ENCODE assay signal across 24 cellular contexts in the genomic region with DNA sequence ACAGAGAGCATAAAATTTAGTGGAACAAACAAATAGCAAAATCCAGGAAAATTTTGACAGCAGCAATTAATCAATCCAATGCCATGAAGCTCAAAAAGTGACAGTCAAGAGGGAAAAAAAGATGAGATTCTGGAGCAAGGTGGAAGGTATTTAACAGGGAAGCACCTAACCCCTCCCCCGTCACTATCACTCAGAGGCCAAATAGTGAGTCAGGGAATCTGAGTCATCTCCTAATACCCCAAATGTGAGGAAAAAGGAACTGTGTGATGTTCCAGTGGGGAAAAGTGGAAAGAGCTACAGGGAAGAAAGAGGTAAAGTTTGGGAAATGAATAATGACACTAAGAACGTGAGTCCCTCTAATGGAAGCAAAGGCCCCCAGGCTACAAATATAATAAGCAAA.
DNase-seq lines count a peak whose midpoint lies in the region; ATAC-seq and TF ChIP-seq lines count a peak whose summit lies in the region.
"Had no signal": no experiment of that assay in that cellular context is flagged by ENCODE, and none has a peak within 500 bp of the region (broad histone marks: within the 10 kb centered on the region; RNA-seq: fewer than 3 reads in every experiment).

No MANE protein-coding gene starts in this region.

- no peak overlapping the region for H3K4me3 ChIP-seq in effector memory CD4-positive, alpha-beta T cell (ENCODE audit: insufficient read depth, low read depth, low read length, poor library complexity, severe bottlenecking)
- H3K4me3 ChIP-seq: adrenal gland, heart right ventricle, neural progenitor cell, Peyer's patch, SJCRH30, spleen, upper lobe of left lung had no signal

- peak; percentile 93 for ATAC-seq in foreskin keratinocyte
- no peak for ATAC-seq in GM18861 (IDR thresholded peaks at IDR 0.05; ENCODE audit: unreplicated experiment)
- ATAC-seq: heart right ventricle, right cardiac atrium, T-cell had no signal

- DNase-seq in HEK293T (ENCODE audit: extremely low spot score): no peak
- peak; percentile 37 for DNase-seq in RWPE1 (ENCODE audit: low spot score)
- DNase-seq in foreskin keratinocyte: peak; percentile 35 to 64
- DNase-seq in mesenteric fat pad (ENCODE audit: low spot score): no peak
- DNase-seq in NCI-H2196 (lab: John Stamatoyannopoulos, UW; ENCODE audit: unreplicated experiment): no peak
- DNase-seq in effector memory CD4-positive, alpha-beta T cell: no peak
- DNase-seq: activated B cell treated with CpG ODN at 0.5 μM for 24 hours; activated naive CD4-positive, alpha-beta T cell treated with Interleukin-2 at 50 U/mL for 16 hours; adrenal gland; CD4-positive, alpha-beta T cell; heart right ventricle; NCI-H1105; NCI-H187 treated with DMSO at 0.1 percent for 48 hours; NCI-H2171 treated with DMSO at 0.1 percent for 48 hours; NCI-H524 treated with DMSO at 0.1 percent for 48 hours; Peyer's patch; right cardiac atrium; SJCRH30; spleen; T-cell; upper lobe of left lung had no signal

- POLR2A ChIA-PET in HEK293T (lab: Yijun Ruan, JAX): no interaction called here
- POLR2A ChIA-PET in RWPE1 (lab: Yijun Ruan, JAX; ENCODE audit: low non-redundant PET): no interaction called here

- no peaks in the 10 kb centered on the region for H3K9me3 ChIP-seq in effector memory CD4-positive, alpha-beta T cell (ENCODE audit: control insufficient read depth, low read length)
- H3K9me3 ChIP-seq: adrenal gland, heart right ventricle, Peyer's patch, SJCRH30, spleen, upper lobe of left lung had no signal

- no peaks in the 10 kb centered on the region for H3K27me3 ChIP-seq in foreskin keratinocyte
- no peaks in the 10 kb centered on the region for H3K27me3 ChIP-seq in effector memory CD4-positive, alpha-beta T cell (replicated peaks; ENCODE audit: control insufficient read depth, insufficient read depth, low read length, poor library complexity, severe bottlenecking)
- H3K27me3 ChIP-seq: adrenal gland, heart right ventricle, neural progenitor cell, Peyer's patch, SJCRH30, spleen, upper lobe of left lung had no signal

- H3K4me1 ChIP-seq in foreskin keratinocyte: no peaks in the 10 kb centered on the region
- H3K4me1 ChIP-seq in effector memory CD4-positive, alpha-beta T cell (ENCODE audit: control insufficient read depth, insufficient read depth, low read length, poor library complexity, severe bottlenecking): no peaks in the 10 kb centered on the region
- H3K4me1 ChIP-seq: adrenal gland, heart right ventricle, neural progenitor cell, parathyroid adenoma, Peyer's patch, SJCRH30, spleen, upper lobe of left lung had no signal

- H3K36me3 ChIP-seq in effector memory CD4-positive, alpha-beta T cell (ENCODE audit: control insufficient read depth, insufficient read depth, low read length): no peaks in the 10 kb centered on the region
- H3K36me3 ChIP-seq: adrenal gland, heart right ventricle, neural progenitor cell, Peyer's patch, SJCRH30, spleen, upper lobe of left lung had no signal

- CTCF ChIA-PET in HEK293T (lab: Yijun Ruan, JAX) (no interaction called here), RWPE1 (lab: Yijun Ruan, JAX) (no interaction called here)

- TF ChIP-seq CTCF in RWPE1 (conservative IDR thresholded peaks at IDR 0.05; ENCODE audit: low read depth) (no peak), foreskin keratinocyte (conservative IDR thresholded peaks at IDR 0.05) (no peak)

- H3K27ac ChIP-seq in RWPE1: no peak overlapping the region
- H3K27ac ChIP-seq in foreskin keratinocyte: no peak overlapping the region
- H3K27ac ChIP-seq in effector memory CD4-positive, alpha-beta T cell (ENCODE audit: insufficient read depth, low read length, poor library complexity, severe bottlenecking): no peak overlapping the region
- H3K27ac ChIP-seq: adrenal gland, heart right ventricle, neural progenitor cell, parathyroid adenoma, Peyer's patch, SJCRH30, spleen, upper lobe of left lung had no signal

TF ChIP-seq in HEK293T, 16 proteins besides CTCF, POLR2A, EP300 and RAD21:
- TF ChIP-seq SP1 (IDR thresholded peaks at IDR 0.05) (no peak), NFRKB (IDR thresholded peaks at IDR 0.05) (no peak), ARNT (IDR thresholded peaks at IDR 0.05) (no peak)
- TF ChIP-seq, protein P1, sequence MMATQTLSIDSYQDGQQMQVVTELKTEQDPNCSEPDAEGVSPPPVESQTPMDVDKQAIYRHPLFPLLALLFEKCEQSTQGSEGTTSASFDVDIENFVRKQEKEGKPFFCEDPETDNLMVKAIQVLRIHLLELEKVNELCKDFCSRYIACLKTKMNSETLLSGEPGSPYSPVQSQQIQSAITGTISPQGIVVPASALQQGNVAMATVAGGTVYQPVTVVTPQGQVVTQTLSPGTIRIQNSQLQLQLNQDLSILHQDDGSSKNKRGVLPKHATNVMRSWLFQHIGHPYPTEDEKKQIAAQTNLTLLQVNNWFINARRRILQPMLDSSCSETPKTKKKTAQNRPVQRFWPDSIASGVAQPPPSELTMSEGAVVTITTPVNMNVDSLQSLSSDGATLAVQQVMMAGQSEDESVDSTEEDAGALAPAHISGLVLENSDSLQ (IDR thresholded peaks at IDR 0.05): peak; percentile 15; the same call in 1 of the 2 replicates

Comparison
In these comparisons a context has a peak if more than half of its experiments do, and no peak if none do; other contexts are left out.
1. DNase-seq: peak in RWPE1 (single experiment) and foreskin keratinocyte (2 of 2); none in HEK293T (single experiment), mesenteric fat pad (single experiment), NCI-H2196 (single experiment) and effector memory CD4-positive, alpha-beta T cell (0 of 3).